In the genomic region with DNA sequence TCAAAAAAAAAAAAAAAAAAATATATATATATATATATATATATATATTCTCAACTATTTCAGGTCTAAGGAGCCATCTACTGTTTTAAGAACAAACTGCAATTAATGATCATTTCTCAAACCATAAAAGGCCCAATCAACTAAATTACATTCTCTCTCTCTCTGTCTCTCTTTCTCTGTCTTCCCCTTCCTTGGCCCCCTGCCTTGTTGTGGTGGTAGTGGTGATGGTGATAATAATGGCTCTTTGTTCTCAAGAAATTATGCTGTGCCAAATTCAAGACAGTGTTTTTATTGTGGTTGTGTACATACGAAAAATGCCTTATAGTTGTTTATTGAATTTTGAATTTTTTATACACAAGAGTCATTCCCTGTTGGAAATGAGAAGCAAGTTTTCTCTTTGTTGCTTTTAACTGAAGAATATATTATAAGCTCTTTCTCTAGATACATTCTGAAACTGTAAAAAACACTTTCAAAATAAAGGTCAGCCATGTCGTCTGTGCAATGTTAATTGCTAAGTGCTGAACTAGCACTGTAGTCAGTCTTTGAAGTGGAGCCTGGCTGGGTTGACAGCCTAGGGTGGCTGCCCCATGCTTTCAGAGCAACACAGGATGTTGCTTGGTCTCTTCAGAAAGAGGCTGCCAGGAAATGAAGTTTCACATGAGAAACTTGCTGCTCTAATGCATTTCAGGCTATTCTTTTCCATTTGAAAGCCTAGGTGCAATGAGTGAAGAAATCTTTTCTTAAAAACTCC, we compare ENCODE assay signal across 9 cellular contexts.
DNase-seq lines count a peak whose midpoint lies in the region; ATAC-seq and TF ChIP-seq lines count a peak whose summit lies in the region.
"Had no signal": no experiment of that assay in that cellular context is flagged by ENCODE, and none has a peak within 500 bp of the region (broad histone marks: within the 10 kb centered on the region; RNA-seq: fewer than 3 reads in every experiment).

No MANE protein-coding gene starts in this region.

- no peaks in the 10 kb centered on the region for H3K36me3 ChIP-seq in GM23338 (ENCODE audit: insufficient read depth)

- no peak overlapping the region for H2AFZ ChIP-seq in GM23338

- H3K79me2 ChIP-seq in GM23338 (replicated peaks; ENCODE audit: insufficient read depth) = no peaks in the 10 kb centered on the region

- H3K27me3 ChIP-seq in GM23338 (ENCODE audit: insufficient read depth) = no peaks in the 10 kb centered on the region

- no peaks in the 10 kb centered on the region for H3K4me1 ChIP-seq in GM23338 (ENCODE audit: insufficient read depth)

- H3K27ac Mint-ChIP-seq in stimulated activated naive CD8-positive, alpha-beta T cell treated with anti-CD3 and anti-CD28 coated beads, Interleukin-15, Interleukin-2, amounts not matched to agents 100 ng/mL and 50 ng/mL, for 24 hours = peak overlapping the region; percentile 82
- no peak overlapping the region for H3K27ac Mint-ChIP-seq in GM23338

- peak; percentile 30 for DNase-seq in DMS53 (lab: John Stamatoyannopoulos, UW)
- no peak for DNase-seq in DMS53 treated with DMSO at 0.1 percent for 48 hours (lab: John Stamatoyannopoulos, UW; ENCODE audit: unreplicated experiment)
- peak; percentile 31 to 49 for DNase-seq in activated CD4-positive, alpha-beta T cell treated with anti-CD3 and anti-CD28 coated beads, Interleukin-2, amount 50 U/mL, for 48 hours
- DNase-seq in inferior parietal cortex (ENCODE audit: extremely low spot score) = peak; percentile 79
- DNase-seq in GM23338 (ENCODE audit: low spot score) = no peak
- DNase-seq in NCI-H345 (lab: John Stamatoyannopoulos, UW) = no peak

- H3K27ac ChIP-seq in GM23338 (ENCODE audit: low read depth) = no peak overlapping the region
- H3K27ac ChIP-seq: 22Rv1 had no signal

- no peak overlapping the region for H3K4me3 ChIP-seq in GM23338

- no peaks in the 10 kb centered on the region for H3K36me3 Mint-ChIP-seq in stimulated activated naive CD8-positive, alpha-beta T cell treated with anti-CD3 and anti-CD28 coated beads, Interleukin-15, Interleukin-2, amounts not matched to agents 100 ng/mL and 50 ng/mL, for 24 hours (ENCODE audit: low read depth)
- peaks cover 7% of the 10 kb centered on the region; the same call in 2 of the 3 replicates for H3K36me3 Mint-ChIP-seq in GM23338 (ENCODE audit: low read depth)

- peaks cover 59% of the 10 kb centered on the region for H3K4me1 Mint-ChIP-seq in stimulated activated naive CD8-positive, alpha-beta T cell treated with anti-CD3 and anti-CD28 coated beads, Interleukin-15, Interleukin-2, amounts not matched to agents 100 ng/mL and 50 ng/mL, for 24 hours (ENCODE audit: low read depth)
- H3K4me1 Mint-ChIP-seq in GM23338 = no peaks in the 10 kb centered on the region

- H3K4me3 Mint-ChIP-seq in stimulated activated naive CD8-positive, alpha-beta T cell treated with anti-CD3 and anti-CD28 coated beads, Interleukin-15, Interleukin-2, amounts not matched to agents 100 ng/mL and 50 ng/mL, for 24 hours = peak overlapping the region; percentile 31
- no peak overlapping the region for H3K4me3 Mint-ChIP-seq in GM23338

- ATAC-seq in HG03135 (IDR thresholded peaks at IDR 0.05; ENCODE audit: unreplicated experiment) = peak; percentile 95
- ATAC-seq in GM23338 = no peak

- H3F3A ChIP-seq in GM23338 (replicated peaks; ENCODE audit: low read depth) = no peaks in the 10 kb centered on the region

- no peaks in the 10 kb centered on the region for H3K27me3 Mint-ChIP-seq in stimulated activated naive CD8-positive, alpha-beta T cell treated with anti-CD3 and anti-CD28 coated beads, Interleukin-15, Interleukin-2, amounts not matched to agents 100 ng/mL and 50 ng/mL, for 24 hours
- H3K27me3 Mint-ChIP-seq in GM23338 (ENCODE audit: insufficient read depth, low read depth, poor library complexity) = no peaks in the 10 kb centered on the region

- H4K20me1 ChIP-seq in GM23338 (replicated peaks; ENCODE audit: insufficient read depth) = no peaks in the 10 kb centered on the region

- TF ChIP-seq CTCF in GM23338 (conservative IDR thresholded peaks at IDR 0.05; ENCODE audit: low read depth in 2 of 2) = no peak

- H3K4me2 ChIP-seq in GM23338 = no peak overlapping the region

- peaks cover 9% of the 10 kb centered on the region; the same call in 1 of the 2 replicates for H3K9me2 ChIP-seq in GM23338 (ENCODE audit: insufficient read depth)

- H3K9me3 Mint-ChIP-seq in stimulated activated naive CD8-positive, alpha-beta T cell treated with anti-CD3 and anti-CD28 coated beads, Interleukin-15, Interleukin-2, amounts not matched to agents 100 ng/mL and 50 ng/mL, for 24 hours = peaks cover 13% of the 10 kb centered on the region
- peaks cover 17% of the 10 kb centered on the region for H3K9me3 Mint-ChIP-seq in GM23338

TF ChIP-seq in GM23338, 12 proteins besides CTCF, POLR2A, EP300 and RAD21 (continues in another document):
- TF ChIP-seq, protein P1, sequence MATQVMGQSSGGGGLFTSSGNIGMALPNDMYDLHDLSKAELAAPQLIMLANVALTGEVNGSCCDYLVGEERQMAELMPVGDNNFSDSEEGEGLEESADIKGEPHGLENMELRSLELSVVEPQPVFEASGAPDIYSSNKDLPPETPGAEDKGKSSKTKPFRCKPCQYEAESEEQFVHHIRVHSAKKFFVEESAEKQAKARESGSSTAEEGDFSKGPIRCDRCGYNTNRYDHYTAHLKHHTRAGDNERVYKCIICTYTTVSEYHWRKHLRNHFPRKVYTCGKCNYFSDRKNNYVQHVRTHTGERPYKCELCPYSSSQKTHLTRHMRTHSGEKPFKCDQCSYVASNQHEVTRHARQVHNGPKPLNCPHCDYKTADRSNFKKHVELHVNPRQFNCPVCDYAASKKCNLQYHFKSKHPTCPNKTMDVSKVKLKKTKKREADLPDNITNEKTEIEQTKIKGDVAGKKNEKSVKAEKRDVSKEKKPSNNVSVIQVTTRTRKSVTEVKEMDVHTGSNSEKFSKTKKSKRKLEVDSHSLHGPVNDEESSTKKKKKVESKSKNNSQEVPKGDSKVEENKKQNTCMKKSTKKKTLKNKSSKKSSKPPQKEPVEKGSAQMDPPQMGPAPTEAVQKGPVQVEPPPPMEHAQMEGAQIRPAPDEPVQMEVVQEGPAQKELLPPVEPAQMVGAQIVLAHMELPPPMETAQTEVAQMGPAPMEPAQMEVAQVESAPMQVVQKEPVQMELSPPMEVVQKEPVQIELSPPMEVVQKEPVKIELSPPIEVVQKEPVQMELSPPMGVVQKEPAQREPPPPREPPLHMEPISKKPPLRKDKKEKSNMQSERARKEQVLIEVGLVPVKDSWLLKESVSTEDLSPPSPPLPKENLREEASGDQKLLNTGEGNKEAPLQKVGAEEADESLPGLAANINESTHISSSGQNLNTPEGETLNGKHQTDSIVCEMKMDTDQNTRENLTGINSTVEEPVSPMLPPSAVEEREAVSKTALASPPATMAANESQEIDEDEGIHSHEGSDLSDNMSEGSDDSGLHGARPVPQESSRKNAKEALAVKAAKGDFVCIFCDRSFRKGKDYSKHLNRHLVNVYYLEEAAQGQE (IDR thresholded peaks at IDR 0.05; ENCODE audit: unreplicated experiment) = no peak
- TF ChIP-seq NANOG (IDR thresholded peaks at IDR 0.05; ENCODE audit: borderline replicate concordance) (no peak), ZNF331 (CRISPR knock-in tag; IDR thresholded peaks at IDR 0.05; ENCODE audit: low read depth) (no peak), CREB1 (CRISPR knock-in tag; IDR thresholded peaks at IDR 0.05; ENCODE audit: low read depth) (no peak), EZH2 (IDR thresholded peaks at IDR 0.05; ENCODE audit: low read depth, unreplicated experiment) (no peak), EZH2phosphoT487 (IDR thresholded peaks at IDR 0.05; ENCODE audit: unreplicated experiment) (no peak)

Comparison
In these comparisons a context has a peak if more than half of its experiments do, and no peak if none do; other contexts are left out.
1. DNase-seq: peak in DMS53 (single experiment), activated CD4-positive, alpha-beta T cell treated with anti-CD3 and anti-CD28 coated beads, Interleukin-2, amount 50 U/mL, for 48 hours (2 of 2) and inferior parietal cortex (single experiment); none in DMS53 treated with DMSO at 0.1 percent for 48 hours (single experiment), GM23338 (single experiment) and NCI-H345 (single experiment).